14 cellular contexts compared by ENCODE assay signal in the genomic region with DNA sequence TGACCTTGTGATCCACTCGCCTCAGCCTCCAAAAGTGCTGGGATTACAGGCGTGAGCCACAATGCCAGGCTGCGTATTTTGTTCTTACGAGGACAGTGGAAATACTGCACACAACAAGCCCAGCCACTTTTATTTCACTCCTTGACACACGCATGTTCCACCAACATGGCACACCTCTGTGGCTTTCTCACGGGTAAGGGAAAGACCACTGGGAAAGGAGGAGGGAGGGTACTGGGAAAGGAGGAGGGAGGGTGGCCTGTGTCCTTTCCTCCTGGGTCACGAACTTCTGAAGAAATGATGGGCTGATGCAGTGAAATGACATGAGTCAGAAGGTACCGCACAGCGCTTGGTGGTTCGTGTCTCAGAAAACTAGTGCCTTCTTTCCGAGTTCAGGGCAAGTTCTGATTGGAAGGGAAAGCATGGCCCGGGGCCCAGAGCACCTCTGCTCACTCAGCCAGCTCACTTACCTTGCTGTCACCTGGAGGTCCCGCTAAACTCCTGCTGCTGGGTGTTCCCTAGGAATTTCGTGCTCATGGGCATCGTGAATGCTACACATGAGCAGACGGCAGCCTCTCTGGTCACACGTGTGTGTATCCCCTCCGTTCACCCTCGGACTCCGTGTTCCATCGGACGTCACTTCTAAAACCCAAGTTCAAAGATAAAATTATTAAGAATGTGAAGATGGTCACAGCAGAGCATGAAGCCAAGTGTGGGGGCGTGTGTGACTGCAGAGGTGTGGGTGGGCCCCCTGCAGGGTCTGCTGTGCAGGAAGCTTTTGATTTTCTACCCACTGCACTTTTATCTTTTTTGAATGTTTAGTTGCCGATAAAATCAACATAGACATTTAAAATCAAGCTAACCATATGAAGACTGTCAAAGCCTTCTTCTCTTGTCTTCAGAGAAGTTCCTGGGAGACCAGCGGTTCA. TPM values are rescaled to one million over a fixed set of nuclear protein-coding genes. Genes with fewer than 3 reads are reported as not detected.
DNase-seq lines count a peak whose midpoint lies in the region; ATAC-seq and TF ChIP-seq lines count a peak whose summit lies in the region.
"Had no signal": no experiment of that assay in that cellular context is flagged by ENCODE, and none has a peak within 500 bp of the region (broad histone marks: within the 10 kb centered on the region; RNA-seq: fewer than 3 reads in every experiment).

No MANE protein-coding gene starts in this region.

- H3K9me3 Mint-ChIP-seq in MCF 10A (ENCODE audit: unreplicated experiment), result no peaks in the 10 kb centered on the region
- no peaks in the 10 kb centered on the region for H3K9me3 Mint-ChIP-seq in activated naive CD8-positive, alpha-beta T cell treated with anti-CD3 and anti-CD28 coated beads, Interleukin-2, amount 50 U/mL, for 24 hours
- H3K9me3 Mint-ChIP-seq: CD8-positive, alpha-beta memory T cell had no signal

- H3K36me3 ChIP-seq in mammary epithelial cell (ENCODE audit: insufficient read depth, low read length) (no peaks in the 10 kb centered on the region), colonic mucosa (no peaks in the 10 kb centered on the region)
- H3K36me3 ChIP-seq: BLaER1, HAP-1 had no signal

- H3K36me3 Mint-ChIP-seq in MCF 10A (ENCODE audit: insufficient read depth, unreplicated experiment), result no peaks in the 10 kb centered on the region
- no peaks in the 10 kb centered on the region for H3K36me3 Mint-ChIP-seq in activated naive CD8-positive, alpha-beta T cell treated with anti-CD3 and anti-CD28 coated beads, Interleukin-2, amount 50 U/mL, for 24 hours (ENCODE audit: low read depth)
- H3K36me3 Mint-ChIP-seq: CD8-positive, alpha-beta memory T cell had no signal

- H3K9ac ChIP-seq in mammary epithelial cell (ENCODE audit: insufficient read depth, low read length) (no peak overlapping the region), colonic mucosa (ENCODE audit: low read depth in 2 of 2, low read length in 2 of 2) (no peak overlapping the region)
- H3K9ac ChIP-seq: BLaER1 had no signal

- CTCF ChIA-PET in mammary epithelial cell (lab: Charles Lee; ENCODE audit: low non-redundant PET), result no interaction called here
- CTCF ChIA-PET in MCF 10A (lab: Yijun Ruan, JAX), result interaction anchor here (0.5 to 1.4 kb wide), 6 partner anchors 10 to 592 kb away, joined by 3 to 5 read pairs (median 4); no protein-coding TSS in a partner anchor

- H3K9me3 ChIP-seq in mammary epithelial cell (replicated peaks; ENCODE audit: insufficient read depth, low read length), result no peaks in the 10 kb centered on the region
- no peaks in the 10 kb centered on the region for H3K9me3 ChIP-seq in colonic mucosa
- H3K9me3 ChIP-seq: BLaER1, Caco-2, HAP-1 had no signal

- H3K4me1 Mint-ChIP-seq in MCF 10A (ENCODE audit: insufficient read depth, unreplicated experiment), result no peaks in the 10 kb centered on the region
- H3K4me1 Mint-ChIP-seq in activated naive CD8-positive, alpha-beta T cell treated with anti-CD3 and anti-CD28 coated beads, Interleukin-2, amount 50 U/mL, for 24 hours, result peaks cover under 1% of the 10 kb centered on the region

- POLR2A ChIA-PET in MCF 10A (lab: Yijun Ruan, JAX), result interaction anchor here (0.6 kb wide), 1 partner anchor 49 kb away, joined by 3 read pairs; no protein-coding TSS in a partner anchor

- TF ChIP-seq CTCF in mammary epithelial cell (conservative IDR thresholded peaks at IDR 0.05 in 1 of 2, IDR thresholded peaks at IDR 0.05 in 1 of 2; ENCODE audit: extremely low read depth in 1 of 2, insufficient read depth in 1 of 2, low read depth in 1 of 2, low read length in 2 of 2) (no peak), MCF 10A (IDR thresholded peaks at IDR 0.05; ENCODE audit: unreplicated experiment) (no peak), colonic mucosa (IDR thresholded peaks at IDR 0.05) (no peak)

- no peak for ATAC-seq in left colon
- ATAC-seq in activated naive CD8-positive, alpha-beta T cell treated with anti-CD3 and anti-CD28 coated beads, Interleukin-2, amount 50 U/mL, for 24 hours, result no peak

- H3K27me3 ChIP-seq in mammary epithelial cell (ENCODE audit: insufficient read depth, low read length) (peaks cover 2% of the 10 kb centered on the region), layer of hippocampus (ENCODE audit: control insufficient read depth, insufficient read depth, low read length) (no peaks in the 10 kb centered on the region), colonic mucosa (no peaks in the 10 kb centered on the region)
- H3K27me3 ChIP-seq: BLaER1 had no signal

- in situ Hi-C loops in mammary epithelial cell (cut with MboI; ENCODE audit: low sequenced_read_pairs in 2 of 2), result loop anchor here (10.0 to 25.0 kb wide), 2 partner anchors 283 to 285 kb away; no protein-coding TSS in a partner anchor

- 40% methylated on average over 18 of the region's 25 CpGs for WGBS in mammary epithelial cell (ENCODE audit: low coverage, missing lambda C conversion rate)

- no peak overlapping the region for H3K4me3 Mint-ChIP-seq in MCF 10A (ENCODE audit: unreplicated experiment)
- H3K4me3 Mint-ChIP-seq in activated naive CD8-positive, alpha-beta T cell treated with anti-CD3 and anti-CD28 coated beads, Interleukin-2, amount 50 U/mL, for 24 hours, result no peak overlapping the region
- H3K4me3 Mint-ChIP-seq: CD8-positive, alpha-beta memory T cell had no signal

- no peak overlapping the region for H3K27ac Mint-ChIP-seq in MCF 10A (ENCODE audit: low read depth, unreplicated experiment)
- no peak overlapping the region for H3K27ac Mint-ChIP-seq in activated naive CD8-positive, alpha-beta T cell treated with anti-CD3 and anti-CD28 coated beads, Interleukin-2, amount 50 U/mL, for 24 hours
- H3K27ac Mint-ChIP-seq: CD8-positive, alpha-beta memory T cell had no signal

- no peak overlapping the region for H3K4me3 ChIP-seq in mammary epithelial cell (replicated peaks in 1 of 3; ENCODE audit: insufficient read depth in 1 of 3, low read depth in 2 of 3, low read length in 3 of 3)
- H3K4me3 ChIP-seq in colonic mucosa, result no peak overlapping the region
- H3K4me3 ChIP-seq: BLaER1, HAP-1 had no signal

- DNase-seq in mammary epithelial cell (peak; percentile 9), MCF 10A (ENCODE audit: unreplicated experiment) (no peak), substantia nigra (lab: John Stamatoyannopoulos, UW) (no peak), colonic mucosa (no peak), left colon (no peak)
- no peak for DNase-seq in activated naive CD8-positive, alpha-beta T cell treated with anti-CD3 and anti-CD28 coated beads, Interleukin-2, amount 50 U/mL, for 24 hours
- DNase-seq: 8988T; AML-193; Caco-2; CD8-positive, alpha-beta memory T cell had no signal

- no peaks in the 10 kb centered on the region for H4K20me1 ChIP-seq in mammary epithelial cell (ENCODE audit: insufficient read depth, low read length)
- H4K20me1 ChIP-seq: BLaER1 had no signal

- no peaks in the 10 kb centered on the region for H3K79me2 ChIP-seq in mammary epithelial cell (ENCODE audit: insufficient read depth, low read length)

- BruUV-seq in mammary epithelial cell (replicated peaks; lab: Mats Ljungman, UMichigan) (no TSS peak), MCF 10A (replicated peaks; lab: Mats Ljungman, UMichigan) (no TSS peak)

- no peaks in the 10 kb centered on the region for H3K27me3 Mint-ChIP-seq in MCF 10A (ENCODE audit: insufficient read depth, unreplicated experiment)
- H3K27me3 Mint-ChIP-seq in activated naive CD8-positive, alpha-beta T cell treated with anti-CD3 and anti-CD28 coated beads, Interleukin-2, amount 50 U/mL, for 24 hours, result peaks cover 2% of the 10 kb centered on the region

- intact Hi-C loops in mammary epithelial cell (cut with micrococcal nuclease), result loop anchor here (2.0 kb wide), 1 partner anchor 281 kb away; no protein-coding TSS in a partner anchor
- intact Hi-C loops in MCF 10A (cut with micrococcal nuclease), result no loop called here
- intact Hi-C loops in colonic mucosa (cut with DNase I), result no loop called here
- intact Hi-C loops in left colon (cut with DNase I, micrococcal nuclease), result no loop called here

- dilution Hi-C loops in mammary epithelial cell (cut with HindIII; ENCODE audit: low sequenced_read_pairs), result loop anchor here (5.0 kb wide), 1 partner anchor 45 kb away; a partner anchor contains a TSS

- H3K4me1 ChIP-seq in mammary epithelial cell (ENCODE audit: insufficient read depth, low read length) (no peaks in the 10 kb centered on the region), colonic mucosa (no peaks in the 10 kb centered on the region)
- H3K4me1 ChIP-seq: Caco-2, HAP-1 had no signal

- no peak overlapping the region for H3K4me2 ChIP-seq in mammary epithelial cell (ENCODE audit: insufficient read depth, low read depth, low read length)
- H3K4me2 ChIP-seq: BLaER1 had no signal

- peak overlapping the region; percentile 5 for H2AFZ ChIP-seq in mammary epithelial cell (ENCODE audit: low read depth, low read length)

- H3K27ac ChIP-seq in mammary epithelial cell (ENCODE audit: insufficient read depth, low read depth, low read length) (no peak overlapping the region), cingulate gyrus (ENCODE audit: low read depth, low read length) (peak overlapping the region; percentile 84), layer of hippocampus (ENCODE audit: low read depth, low read length) (peak overlapping the region; percentile 88), substantia nigra (ENCODE audit: low read depth, low read length, poor library complexity, severe bottlenecking) (peak overlapping the region; percentile 81), colonic mucosa (no peak overlapping the region)
- H3K27ac ChIP-seq: BLaER1 had no signal

RNA-seq across cellular contexts. Expression of a gene that starts 42.9 kb away (rescaled TPM):
- not detected for total RNA-seq in mammary epithelial cell
- 0.01 TPM for polyA plus RNA-seq in mammary epithelial cell
- polyA minus RNA-seq in mammary epithelial cell, result not detected
- not detected in 2 replicates for total RNA-seq in MCF 10A (2022)
- total RNA-seq in colonic mucosa, result 1 to 10 TPM in 1 of 2 donors, under 1 TPM in 1; 0.67 to 1.9 TPM
- 1 to 10 TPM in 1 of 2 donors, under 1 TPM in 1; 0.82 to 1.3 TPM for total RNA-seq in left colon
- polyA plus RNA-seq: CD8-positive, alpha-beta memory T cell had no signal

RNA-seq across cellular contexts. Expression of a gene that starts 44.5 kb away (rescaled TPM):
- total RNA-seq in mammary epithelial cell (10 to 100 TPM in 1 of 2 donors, 1 to 10 TPM in 1; 5.2 to 10.7 TPM), MCF 10A (2022) (2.6 and 4.1 TPM in 2 replicates), colonic mucosa (1 to 10 TPM; 3.6 to 4.0 TPM), left colon (1 to 10 TPM; 2.7 to 3.7 TPM)
- polyA plus RNA-seq in mammary epithelial cell, result 5.8 TPM
- polyA minus RNA-seq in mammary epithelial cell, result 10.3 TPM
- polyA plus RNA-seq: CD8-positive, alpha-beta memory T cell had no signal

Comparison
In these comparisons a context has a peak if more than half of its experiments do, and no peak if none do; other contexts are left out.
1. H3K27ac ChIP-seq: peak in cingulate gyrus (single experiment), layer of hippocampus (single experiment) and substantia nigra (single experiment); none in mammary epithelial cell (single experiment) and colonic mucosa (single experiment).